Comparison of ENCODE assay signal across 21 cellular contexts in genomic region chr9:6072442-6072841, GRCh38. TPM values are rescaled to one million over a fixed set of nuclear protein-coding genes. Genes with fewer than 3 reads are reported as not detected.
DNase-seq lines count a peak whose midpoint lies in the region; ATAC-seq, FAIRE-seq and TF ChIP-seq lines count a peak whose summit lies in the region.
"Had no signal": no experiment of that assay in that cellular context is flagged by ENCODE, and none has a peak within 500 bp of the region (broad histone marks: within the 10 kb centered on the region; RNA-seq: fewer than 3 reads in every experiment).

No MANE protein-coding gene starts in this region.

- H4K20me1 ChIP-seq in K562 (replicated peaks; ENCODE audit: control insufficient read depth, insufficient read depth, low read length) = no peaks in the 10 kb centered on the region
- H4K20me1 ChIP-seq in HepG2 (ENCODE audit: insufficient read depth, low read length) = no peaks in the 10 kb centered on the region
- H4K20me1 ChIP-seq: BLaER1 had no signal

- H3K4me1 ChIP-seq in K562 (replicated peaks in 1 of 2; ENCODE audit: control insufficient read depth in 2 of 2, insufficient read depth in 2 of 2, low read length in 2 of 2) = no peaks in the 10 kb centered on the region; a peak in 1 of 5 replicates
- peaks cover 8% of the 10 kb centered on the region for H3K4me1 ChIP-seq in HepG2 (ENCODE audit: insufficient read depth, low read length)
- peaks cover 2% of the 10 kb centered on the region for H3K4me1 ChIP-seq in right cardiac atrium (ENCODE audit: control insufficient read depth, insufficient read depth, low read length)
- H3K4me1 ChIP-seq: A549 had no signal

- H3K9me3 ChIP-seq in K562 (replicated peaks; ENCODE audit: control insufficient read depth, insufficient read depth, low read depth, low read length) = no peaks in the 10 kb centered on the region; the same call in 1 of the 2 replicates
- H3K9me3 ChIP-seq in HepG2 (ENCODE audit: low read length) = no peaks in the 10 kb centered on the region
- peaks cover 2% of the 10 kb centered on the region for H3K9me3 ChIP-seq in right cardiac atrium (ENCODE audit: control insufficient read depth, low read length)
- H3K9me3 ChIP-seq: BLaER1 had no signal

- H3K27ac ChIP-seq in K562 (ENCODE audit: extremely low read depth, low read depth, low read length) (no peak overlapping the region), HepG2 (ENCODE audit: extremely low read length, insufficient read depth, low read length) (no peak overlapping the region), right cardiac atrium (ENCODE audit: low read length) (no peak overlapping the region)
- H3K27ac ChIP-seq: A549, BLaER1, C4-2B had no signal

- BruUV-seq in K562 (replicated peaks; lab: Mats Ljungman, UMichigan) = no TSS peak
- no TSS peak for BruUV-seq in HepG2 (replicated peaks; lab: Mats Ljungman, UMichigan)

- H3K27me3 ChIP-seq in K562 (ENCODE audit: control insufficient read depth in 2 of 2, insufficient read depth in 2 of 2, low read length in 2 of 2) = no peaks in the 10 kb centered on the region
- peaks cover 0 to 6% of the 10 kb centered on the region in 2 experiments; a peak in 1 of 5 replicates for H3K27me3 ChIP-seq in HepG2 (ENCODE audit: control insufficient read depth in 1 of 2, insufficient read depth in 2 of 2, low read length in 2 of 2)
- no peaks in the 10 kb centered on the region for H3K27me3 ChIP-seq in right cardiac atrium (ENCODE audit: control insufficient read depth, insufficient read depth)
- H3K27me3 ChIP-seq: BLaER1 had no signal

- ATAC-seq in K562 (no peak), HepG2 (no peak), right cardiac atrium (no peak)
- ATAC-seq: A549, GM23338, HCT116 had no signal

- TF ChIP-seq POLR2A in K562 (conservative IDR thresholded peaks at IDR 0.05) = no peak
- no peak for TF ChIP-seq POLR2A in HepG2 (IDR thresholded peaks at IDR 0.05; ENCODE audit: insufficient read depth in 1 of 2, low read depth in 2 of 2, low read length in 2 of 2)

- no peaks in the 10 kb centered on the region for H3K9me1 ChIP-seq in K562 (ENCODE audit: control insufficient read depth, insufficient read depth, low read length)

- FAIRE-seq in K562 (lab: Jason Lieb, UNC) = no peak
- no peak for FAIRE-seq in HepG2 (lab: Jason Lieb, UNC)
- FAIRE-seq: A549, GM18507 had no signal

- CTCF ChIA-PET in K562 (lab: Yijun Ruan, JAX; ENCODE audit: low intra/inter-chr PET ratio) = no interaction called here
- CTCF ChIA-PET in HepG2 (lab: Yijun Ruan, JAX; ENCODE audit: low intra/inter-chr PET ratio, low total read pairs) = no interaction called here

- POLR2A ChIA-PET in K562 (lab: Yijun Ruan, JAX) (no interaction called here), HepG2 (lab: Yijun Ruan, JAX) (no interaction called here)

- in situ Hi-C loops in K562 (cut with MboI) = loop anchor here (25.0 kb wide), 2 partner anchors 240 to 490 kb away; no protein-coding TSS in a partner anchor
- in situ Hi-C loops in HepG2 (cut with HindIII; ENCODE audit: extremely low pct_ligation_motif_present, low pct_unique_long_range_greater_than_20kb) = no loop called here

- H3K4me2 ChIP-seq in K562 (ENCODE audit: insufficient read depth, low read length) (no peak overlapping the region), HepG2 (ENCODE audit: low read depth, low read length) (no peak overlapping the region)
- H3K4me2 ChIP-seq: A549, BLaER1, GM23338 had no signal

- 0 out of 2 replicates have a peak overlapping the region, but pooled peaks have one; percentile 55 for H2AFZ ChIP-seq in K562 (ENCODE audit: low read depth, low read length)
- no peak overlapping the region for H2AFZ ChIP-seq in HepG2 (ENCODE audit: low read length)

- no peak for TF ChIP-seq RAD21 in K562 (CRISPR knock-in tag; conservative IDR thresholded peaks at IDR 0.05 in 1 of 2, IDR thresholded peaks at IDR 0.05 in 1 of 2)
- TF ChIP-seq RAD21 in HepG2 (CRISPR knock-in tag; IDR thresholded peaks at IDR 0.05) = no peak

- H3K9ac ChIP-seq in K562 (ENCODE audit: insufficient read depth in 1 of 2, low read depth in 2 of 2, low read length in 2 of 2) (no peak overlapping the region), HepG2 (ENCODE audit: insufficient read depth, low read depth, low read length) (no peak overlapping the region)
- H3K9ac ChIP-seq: BLaER1 had no signal

- H3K4me3 ChIP-seq in K562 (no peak overlapping the region), HepG2 (replicated peaks in 1 of 3; ENCODE audit: insufficient read depth in 1 of 3, low read depth in 2 of 3, low read length in 3 of 3) (no peak overlapping the region), right cardiac atrium (ENCODE audit: low read length) (no peak overlapping the region)
- H3K4me3 ChIP-seq: A549, BLaER1, GM23338 had no signal

- intact Hi-C loops in K562 (cut with micrococcal nuclease) = no loop called here
- intact Hi-C loops in HepG2 (cut with micrococcal nuclease; ENCODE audit: unreplicated experiment) = no loop called here
- intact Hi-C loops in right cardiac atrium (cut with DNase I) = no loop called here

- TF ChIP-seq EP300 in K562 (IDR thresholded peaks at IDR 0.05; ENCODE audit: low read length) (no peak), HepG2 (IDR thresholded peaks at IDR 0.05; ENCODE audit: low read depth in 2 of 2, low read length in 2 of 2) (no peak), HepG2 (CRISPR knock-in tag; IDR thresholded peaks at IDR 0.05; ENCODE audit: borderline replicate concordance) (no peak)

- H3K36me3 ChIP-seq in K562 (ENCODE audit: control insufficient read depth, insufficient read depth, low read length) (no peaks in the 10 kb centered on the region), HepG2 (replicated peaks in 1 of 2; ENCODE audit: control insufficient read depth in 1 of 2, insufficient read depth in 2 of 2, low read length in 2 of 2) (no peaks in the 10 kb centered on the region)
- H3K36me3 ChIP-seq: BLaER1 had no signal

- DNase-seq in AML-193 (lab: John Stamatoyannopoulos, UW) (peak; percentile 15 to 20), K562 (ENCODE audit: extremely low read depth in 1 of 4, low spot score in 3 of 4) (no peak), HepG2 (ENCODE audit: low spot score) (peak; percentile 11), right cardiac atrium (no peak), ureter (ENCODE audit: low spot score) (no peak), KG1 (lab: John Stamatoyannopoulos, UW) (no peak)
- DNase-seq: 8988T; ACHN; Calu3; CD4-positive, alpha-beta memory T cell; COR-L47; DMS53; DMS79 treated with DMSO at 0.1 percent for 48 hours; GF-D8; H9 had no signal

- TF ChIP-seq CTCF in K562 (IDR thresholded peaks at IDR 0.05 in 2 of 3, conservative IDR thresholded peaks at IDR 0.05 in 1 of 3; ENCODE audit: insufficient read depth in 2 of 3, low read depth in 1 of 3, low read length in 3 of 3) = no peak
- no peak for TF ChIP-seq CTCF in HepG2 (CRISPR knock-in tag; IDR thresholded peaks at IDR 0.05)

- H3K79me2 ChIP-seq in K562 (ENCODE audit: control insufficient read depth, insufficient read depth, low read length) = no peaks in the 10 kb centered on the region
- H3K79me2 ChIP-seq in HepG2 (ENCODE audit: insufficient read depth, low read length) = no peaks in the 10 kb centered on the region

TF ChIP-seq in HepG2, 621 proteins besides CTCF, POLR2A, EP300 and RAD21 (continues in another document):
- TF ChIP-seq ZNF7 (CRISPR knock-in tag; IDR thresholded peaks at IDR 0.05) = no peak
- TF ChIP-seq NR2F6 (IDR thresholded peaks at IDR 0.05) = peak; percentile 51; the same call in 1 of the 2 replicates
- TF ChIP-seq NR2F6 (CRISPR knock-in tag; IDR thresholded peaks at IDR 0.05) = peak; percentile 52

RNA-seq across cellular contexts. Expression of gene RANBP6, which starts 57.0 kb away (rescaled TPM):
- total RNA-seq in K562 (2011; cell fraction: chromatin; rRNA removed; ENCODE audit: low replicate concordance) = 6.1 and 24.3 TPM in 2 replicates
- total RNA-seq in K562 (2011; cell fraction: nucleolus; rRNA removed) = 4.7 and 8.7 TPM in 2 replicates
- 11.1 TPM in 2 replicates for total RNA-seq in K562 (2011; cell fraction: nucleoplasm; rRNA removed)
- total RNA-seq in K562 (2014; rRNA removed) (9.0 and 11.0 TPM in 2 replicates), K562 (2014; rRNA removed; fragmentation: Illumina TruSeq; extraction: Trizol) (19.9 and 20.3 TPM in 2 replicates), K562 (2015; rRNA removed; fragmentation: Illumina TruSeq; extraction: Trizol) (16.4 and 16.7 TPM in 2 replicates), K562 (2021) (11.5 and 11.7 TPM in 2 replicates), HepG2 (2016; rRNA removed; fragmentation: Illumina TruSeq; extraction: Trizol) (26.0 and 37.7 TPM in 2 replicates), right cardiac atrium (10 to 100 TPM; 19.7 to 28.1 (median 22.7) TPM), ureter (14.7 TPM)
- polyA plus RNA-seq in K562 (2011; rRNA removed) (15.2 and 18.3 TPM in 2 replicates), K562 (2014; fragmentation: Illumina TruSeq; extraction: Trizol) (10.4 and 11.2 TPM in 2 replicates), K562 (2014; fragmentation: Nextera tagmentation; extraction: Ambion mirVana) (10 to 100 TPM; 10.7 to 15.9 TPM), K562 (2014; rRNA removed) (10.4 and 10.7 TPM in 2 replicates), HepG2 (2011; rRNA removed) (7.2 and 7.5 TPM in 2 replicates), right cardiac atrium (9.8 TPM)
- polyA plus RNA-seq in K562 (2011; cell fraction: cytosol; rRNA removed) = 2.7 and 6.4 TPM in 2 replicates
- polyA plus RNA-seq in K562 (2011; cell fraction: nucleus; rRNA removed) = 5.3 and 9.4 TPM in 2 replicates
- 7.8 and 10.6 TPM in 2 replicates for polyA plus RNA-seq in K562 (2012)
- polyA minus RNA-seq in K562 (2011; rRNA and poly(A)+ RNA removed) = 21.5 and 22.4 TPM in 2 replicates
- polyA minus RNA-seq in K562 (2011; cell fraction: cytosol; rRNA and poly(A)+ RNA removed) = 8.2 and 9.4 TPM in 2 replicates
- 8.5 and 18.0 TPM in 2 replicates for polyA minus RNA-seq in K562 (2011; cell fraction: nucleus; rRNA and poly(A)+ RNA removed)
- 1.6 and 1.9 TPM in 2 replicates for total RNA-seq in HepG2 (2016; cell fraction: cytosol; rRNA removed; fragmentation: Illumina TruSeq; extraction: Trizol; ENCODE audit: low read depth)
- 26.2 and 36.2 TPM in 2 replicates for total RNA-seq in HepG2 (2016; cell fraction: insoluble cytoplasmic fraction; rRNA removed; fragmentation: Illumina TruSeq; extraction: Trizol)
- total RNA-seq in HepG2 (2016; cell fraction: membrane; rRNA removed; fragmentation: Illumina TruSeq; extraction: Trizol) = 6.7 and 9.0 TPM in 2 replicates
- 35.1 and 35.2 TPM in 2 replicates for total RNA-seq in HepG2 (2016; cell fraction: nucleus; rRNA removed; fragmentation: Illumina TruSeq; extraction: Trizol)
- 2.5 and 4.2 TPM in 2 replicates for polyA plus RNA-seq in HepG2 (2011; cell fraction: cytosol; rRNA removed)
- 5.1 and 7.8 TPM in 2 replicates for polyA plus RNA-seq in HepG2 (2011; cell fraction: nucleus; rRNA removed)
- 11.7 and 11.9 TPM in 2 replicates for polyA plus RNA-seq in HepG2 (2012)
- 0.80 TPM in 2 replicates for polyA plus RNA-seq in HepG2 (2016; cell fraction: cytosol; fragmentation: Illumina TruSeq; extraction: Trizol; ENCODE audit: low read depth)
- 17.9 and 18.2 TPM in 2 replicates for polyA plus RNA-seq in HepG2 (2016; cell fraction: insoluble cytoplasmic fraction; fragmentation: Illumina TruSeq; extraction: Trizol; ENCODE audit: low read depth)
- polyA plus RNA-seq in HepG2 (2016; cell fraction: membrane; fragmentation: Illumina TruSeq; extraction: Trizol; ENCODE audit: low read depth) = 3.1 and 3.2 TPM in 2 replicates
- 23.4 and 24.6 TPM in 2 replicates for polyA plus RNA-seq in HepG2 (2016; cell fraction: nucleus; fragmentation: Illumina TruSeq; extraction: Trizol; ENCODE audit: insufficient read depth, low read depth)
- polyA minus RNA-seq in HepG2 (2011; rRNA and poly(A)+ RNA removed; ENCODE audit: low replicate concordance) = 3.9 and 11.3 TPM in 2 replicates
- 7.6 and 8.4 TPM in 2 replicates for polyA minus RNA-seq in HepG2 (2011; cell fraction: cytosol; rRNA and poly(A)+ RNA removed)
- 27.7 and 27.9 TPM in 2 replicates for polyA minus RNA-seq in HepG2 (2011; cell fraction: nucleus; rRNA and poly(A)+ RNA removed)

Comparison
In these comparisons a context has a peak if more than half of its experiments do, and no peak if none do; other contexts are left out.
1. DNase-seq: peak in AML-193 (2 of 2) and HepG2 (single experiment); none in K562 (0 of 4), right cardiac atrium (0 of 3), ureter (single experiment) and KG1 (single experiment).